In the genomic region with DNA sequence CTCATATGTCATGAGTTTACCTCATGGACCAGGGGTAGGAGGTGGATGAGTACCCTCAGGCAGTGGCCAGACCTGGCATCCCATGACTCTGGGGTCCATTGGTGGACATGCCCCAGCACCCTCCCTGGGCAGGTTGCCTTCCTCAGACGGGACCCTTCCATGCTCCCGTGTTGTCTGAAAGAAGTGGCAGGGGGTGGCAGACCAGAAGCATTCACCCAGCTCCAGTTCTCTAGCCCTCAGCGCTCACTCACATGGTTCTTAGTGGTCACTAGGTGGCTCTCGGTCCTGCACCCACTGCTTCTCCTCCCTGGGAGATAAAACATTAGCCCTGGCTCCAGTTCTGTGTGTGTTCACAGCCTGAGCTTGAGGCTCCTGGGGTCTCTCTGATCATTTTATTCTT, we compare ENCODE assay signal across 1 cellular context.
TF ChIP-seq lines count a peak whose summit lies in the region.

No MANE protein-coding gene starts in this region.

TF ChIP-seq in HEK293, 187 proteins besides CTCF, POLR2A, EP300 and RAD21 (continued from another document):
- TF ChIP-seq, protein P1, sequence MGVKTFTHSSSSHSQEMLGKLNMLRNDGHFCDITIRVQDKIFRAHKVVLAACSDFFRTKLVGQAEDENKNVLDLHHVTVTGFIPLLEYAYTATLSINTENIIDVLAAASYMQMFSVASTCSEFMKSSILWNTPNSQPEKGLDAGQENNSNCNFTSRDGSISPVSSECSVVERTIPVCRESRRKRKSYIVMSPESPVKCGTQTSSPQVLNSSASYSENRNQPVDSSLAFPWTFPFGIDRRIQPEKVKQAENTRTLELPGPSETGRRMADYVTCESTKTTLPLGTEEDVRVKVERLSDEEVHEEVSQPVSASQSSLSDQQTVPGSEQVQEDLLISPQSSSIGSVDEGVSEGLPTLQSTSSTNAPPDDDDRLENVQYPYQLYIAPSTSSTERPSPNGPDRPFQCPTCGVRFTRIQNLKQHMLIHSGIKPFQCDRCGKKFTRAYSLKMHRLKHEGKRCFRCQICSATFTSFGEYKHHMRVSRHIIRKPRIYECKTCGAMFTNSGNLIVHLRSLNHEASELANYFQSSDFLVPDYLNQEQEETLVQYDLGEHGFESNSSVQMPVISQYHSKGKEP (tag by site-specific recombination; IDR thresholded peaks at IDR 0.05): no peak
- TF ChIP-seq, protein P2, sequence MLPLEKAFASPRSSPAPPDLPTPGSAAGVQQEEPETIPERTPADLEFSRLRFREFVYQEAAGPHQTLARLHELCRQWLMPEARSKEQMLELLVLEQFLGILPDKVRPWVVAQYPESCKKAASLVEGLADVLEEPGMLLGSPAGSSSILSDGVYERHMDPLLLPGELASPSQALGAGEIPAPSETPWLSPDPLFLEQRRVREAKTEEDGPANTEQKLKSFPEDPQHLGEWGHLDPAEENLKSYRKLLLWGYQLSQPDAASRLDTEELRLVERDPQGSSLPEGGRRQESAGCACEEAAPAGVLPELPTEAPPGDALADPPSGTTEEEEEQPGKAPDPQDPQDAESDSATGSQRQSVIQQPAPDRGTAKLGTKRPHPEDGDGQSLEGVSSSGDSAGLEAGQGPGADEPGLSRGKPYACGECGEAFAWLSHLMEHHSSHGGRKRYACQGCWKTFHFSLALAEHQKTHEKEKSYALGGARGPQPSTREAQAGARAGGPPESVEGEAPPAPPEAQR (tag by site-specific recombination; IDR thresholded peaks at IDR 0.05): no peak
- TF ChIP-seq, protein P3, sequence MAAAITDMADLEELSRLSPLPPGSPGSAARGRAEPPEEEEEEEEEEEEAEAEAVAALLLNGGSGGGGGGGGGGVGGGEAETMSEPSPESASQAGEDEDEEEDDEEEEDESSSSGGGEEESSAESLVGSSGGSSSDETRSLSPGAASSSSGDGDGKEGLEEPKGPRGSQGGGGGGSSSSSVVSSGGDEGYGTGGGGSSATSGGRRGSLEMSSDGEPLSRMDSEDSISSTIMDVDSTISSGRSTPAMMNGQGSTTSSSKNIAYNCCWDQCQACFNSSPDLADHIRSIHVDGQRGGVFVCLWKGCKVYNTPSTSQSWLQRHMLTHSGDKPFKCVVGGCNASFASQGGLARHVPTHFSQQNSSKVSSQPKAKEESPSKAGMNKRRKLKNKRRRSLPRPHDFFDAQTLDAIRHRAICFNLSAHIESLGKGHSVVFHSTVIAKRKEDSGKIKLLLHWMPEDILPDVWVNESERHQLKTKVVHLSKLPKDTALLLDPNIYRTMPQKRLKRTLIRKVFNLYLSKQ (tag by site-specific recombination; IDR thresholded peaks at IDR 0.05; ENCODE audit: borderline replicate concordance): no peak
- TF ChIP-seq GLIS1 (tag by site-specific recombination; IDR thresholded peaks at IDR 0.05) (no peak), YY1 (tag by site-specific recombination; IDR thresholded peaks at IDR 0.05) (no peak), REPIN1 (tag by site-specific recombination; IDR thresholded peaks at IDR 0.05; ENCODE audit: low read depth) (no peak), ZSCAN23 (tag by site-specific recombination; IDR thresholded peaks at IDR 0.05) (no peak)
